ENCODE assay signal across 8 cellular contexts in genomic region chrX:75273483-75273882, GRCh38. TPM values are rescaled to one million over a fixed set of nuclear protein-coding genes. Genes with fewer than 3 reads are reported as not detected.
A peak's percentile ranks its signal among the peaks of the same experiment; 100 is the strongest.
DNase-seq lines count a peak whose midpoint lies in the region; ATAC-seq lines count a peak whose summit lies in the region.

No MANE protein-coding gene starts in this region.

- peaks cover 37% of the 10 kb centered on the region for H3K4me1 Mint-ChIP-seq in activated T-cell treated with anti-CD3 and anti-CD28 coated beads, Interleukin-2, amount 50 U/mL, for 72 hours (ENCODE audit: low read depth)
- H3K4me1 Mint-ChIP-seq in stimulated activated memory B cell treated with anti-CD40 and anti-IgM and Interleukin-4, amounts not matched to agents 10 μg/mL and 1 μg/mL and 100 μg/mL, for 72 hours = peaks cover 42% of the 10 kb centered on the region

- H3K27me3 Mint-ChIP-seq in activated T-cell treated with anti-CD3 and anti-CD28 coated beads, Interleukin-2, amount 50 U/mL, for 72 hours (ENCODE audit: low read depth) = peaks cover 14% of the 10 kb centered on the region
- H3K27me3 Mint-ChIP-seq in stimulated activated memory B cell treated with anti-CD40 and anti-IgM and Interleukin-4, amounts not matched to agents 10 μg/mL and 1 μg/mL and 100 μg/mL, for 72 hours = no peaks in the 10 kb centered on the region

- peaks cover 0 to 1% of the 10 kb centered on the region in 2 donors for H3K36me3 Mint-ChIP-seq in activated T-cell treated with anti-CD3 and anti-CD28 coated beads, Interleukin-2, amount 50 U/mL, for 72 hours (ENCODE audit: insufficient read depth in 2 of 2)
- H3K36me3 Mint-ChIP-seq in activated naive CD4-positive, alpha-beta T cell treated with anti-CD3 and anti-CD28 coated beads, Interleukin-2, amount 50 U/mL, for 72 hours = peaks cover 15 to 25% of the 10 kb centered on the region in 2 donors
- H3K36me3 Mint-ChIP-seq in stimulated activated memory B cell treated with anti-CD40 and anti-IgM and Interleukin-4, amounts not matched to agents 10 μg/mL and 1 μg/mL and 100 μg/mL, for 72 hours = no peaks in the 10 kb centered on the region

- H3K9me3 ChIP-seq in iPS-18c (ENCODE audit: control insufficient read depth, insufficient read depth, low read length) = no peaks in the 10 kb centered on the region

- no peak for ATAC-seq in activated T-cell treated with anti-CD3 and anti-CD28 coated beads, Interleukin-2, amount 50 U/mL, for 72 hours (replicated peaks in 1 of 2)
- peak; percentile 34 for ATAC-seq in HG03342 (IDR thresholded peaks at IDR 0.05; ENCODE audit: unreplicated experiment)
- peak in 1 of 2 donors; percentile 23 for ATAC-seq in activated naive CD4-positive, alpha-beta T cell treated with anti-CD3 and anti-CD28 coated beads, Interleukin-2, amount 50 U/mL, for 72 hours
- peak; percentile 6 for ATAC-seq in stimulated activated memory B cell treated with anti-CD40 and anti-IgM and Interleukin-4, amounts not matched to agents 10 μg/mL and 1 μg/mL and 100 μg/mL, for 72 hours

- H3K4me3 ChIP-seq in iPS-18c (ENCODE audit: insufficient read depth, low read depth, low read length) = 0 out of 2 replicates have a peak overlapping the region, but pooled peaks have one; percentile 55

- H3K4me3 Mint-ChIP-seq in activated T-cell treated with anti-CD3 and anti-CD28 coated beads, Interleukin-2, amount 50 U/mL, for 72 hours = peak overlapping the region; percentile 93 to 97
- H3K4me3 Mint-ChIP-seq in stimulated activated memory B cell treated with anti-CD40 and anti-IgM and Interleukin-4, amounts not matched to agents 10 μg/mL and 1 μg/mL and 100 μg/mL, for 72 hours = peak overlapping the region; percentile 96

- no peak for DNase-seq in activated T-cell treated with anti-CD3 and anti-CD28 coated beads, Interleukin-2, amount 50 U/mL, for 72 hours
- DNase-seq in activated T-cell treated with anti-CD3 and anti-CD28 coated beads for 4 hours (no peak), NCI-H524 treated with DMSO at 0.1 percent for 48 hours (lab: John Stamatoyannopoulos, UW) (no peak)
- no peak for DNase-seq in activated naive CD4-positive, alpha-beta T cell treated with anti-CD3 and anti-CD28 coated beads, Interleukin-2, amount 50 U/mL, for 72 hours (ENCODE audit: low spot score in 2 of 2)
- DNase-seq in activated CD4-positive, CD25-positive, alpha-beta regulatory T cell treated with anti-CD3 and anti-CD28 coated beads, Interleukin-2, amount 50 U/mL, for 72 hours = no peak

- H3K9me3 Mint-ChIP-seq in activated T-cell treated with anti-CD3 and anti-CD28 coated beads, Interleukin-2, amount 50 U/mL, for 72 hours = no peaks in the 10 kb centered on the region
- no peaks in the 10 kb centered on the region for H3K9me3 Mint-ChIP-seq in activated naive CD4-positive, alpha-beta T cell treated with anti-CD3 and anti-CD28 coated beads, Interleukin-2, amount 50 U/mL, for 72 hours
- no peaks in the 10 kb centered on the region for H3K9me3 Mint-ChIP-seq in stimulated activated memory B cell treated with anti-CD40 and anti-IgM and Interleukin-4, amounts not matched to agents 10 μg/mL and 1 μg/mL and 100 μg/mL, for 72 hours

- peak overlapping the region; percentile 97 for H3K27ac Mint-ChIP-seq in activated T-cell treated with anti-CD3 and anti-CD28 coated beads, Interleukin-2, amount 50 U/mL, for 72 hours
- H3K27ac Mint-ChIP-seq in activated naive CD4-positive, alpha-beta T cell treated with anti-CD3 and anti-CD28 coated beads, Interleukin-2, amount 50 U/mL, for 72 hours = peak overlapping the region; percentile 97 to 99
- peak overlapping the region; percentile 94 for H3K27ac Mint-ChIP-seq in stimulated activated memory B cell treated with anti-CD40 and anti-IgM and Interleukin-4, amounts not matched to agents 10 μg/mL and 1 μg/mL and 100 μg/mL, for 72 hours

RNA-seq across cellular contexts. Expression of gene UPRT, which starts 0.4 kb away (rescaled TPM):
- 10 to 100 TPM; 24.9 to 36.4 TPM for total RNA-seq in activated T-cell treated with anti-CD3 and anti-CD28 coated beads, Interleukin-2, amount 50 U/mL, for 72 hours
- total RNA-seq in activated naive CD4-positive, alpha-beta T cell treated with anti-CD3 and anti-CD28 coated beads, Interleukin-2, amount 50 U/mL, for 72 hours = 10 to 100 TPM; 26.5 to 70.2 TPM

Comparison
In these comparisons a context has a peak if more than half of its experiments do, and no peak if none do; other contexts are left out.
1. ATAC-seq: peak in HG03342 (single experiment) and stimulated activated memory B cell treated with anti-CD40 and anti-IgM and Interleukin-4, amounts not matched to agents 10 μg/mL and 1 μg/mL and 100 μg/mL, for 72 hours (single experiment); none in activated T-cell treated with anti-CD3 and anti-CD28 coated beads, Interleukin-2, amount 50 U/mL, for 72 hours (0 of 2).
2. Peak in every context shown above with its lines, with median percentiles within 50 percentile points of each other: H3K27ac Mint-ChIP-seq.